ENCODE assay signal across 17 cellular contexts in genomic region chr2:8436585-8436984, GRCh38.
"Had no signal": no experiment of that assay in that cellular context is flagged by ENCODE, and none has a peak within 500 bp of the region (broad histone marks: within the 10 kb centered on the region; RNA-seq: fewer than 3 reads in every experiment).

No MANE protein-coding gene starts in this region.

- DNase-seq: dermis blood vessel endothelial cell; effector CD4-positive, alpha-beta T cell; kidney glomerular epithelial cell; mammary epithelial cell; natural killer cell; nucleus accumbens; ovary; right cardiac atrium; stimulated activated CD4-positive, alpha-beta T cell treated with anti-CD3 and anti-CD28 coated beads, Interleukin-4, amount 100 ng/mL, for 1 hour; stimulated activated CD8-positive, alpha-beta memory T cell treated with anti-CD3 and anti-CD28 coated beads, Interleukin-4, amount 100 ng/mL, for 48 hours; stimulated activated naive CD8-positive, alpha-beta T cell treated with anti-CD3 and anti-CD28 coated beads, Interleukin-15, Interleukin-2, amounts not matched to agents 100 U/mL and 50 U/mL, for 24 hours; tibial artery; upper lobe of left lung had no signal

- H3K36me3 Mint-ChIP-seq: natural killer cell had no signal

- H3K79me2 ChIP-seq: hepatocyte had no signal

- H3K27me3 ChIP-seq: hepatocyte, ovary, tibial artery, upper lobe of left lung, vagina had no signal

- H3K36me3 ChIP-seq: ovary, tibial artery, upper lobe of left lung, vagina had no signal

- H3K4me2 ChIP-seq: hepatocyte had no signal

- H3K4me3 Mint-ChIP-seq: natural killer cell; neural crest cell; stimulated activated effector memory CD8-positive, alpha-beta T cell treated with anti-CD3 and anti-CD28 coated beads, Interleukin-12 subunit alpha, Interleukin-12 subunit beta, amount 100 ng/mL, for 72 hours had no signal

- H3K9me3 Mint-ChIP-seq: natural killer cell; stimulated activated effector memory CD8-positive, alpha-beta T cell treated with anti-CD3 and anti-CD28 coated beads, Interleukin-12 subunit alpha, Interleukin-12 subunit beta, amount 100 ng/mL, for 72 hours had no signal

- H3K4me1 Mint-ChIP-seq: neural crest cell had no signal

- H3K4me1 ChIP-seq: vagina had no signal

- H3K4me3 ChIP-seq: hepatocyte, ovary, tibial artery, upper lobe of left lung, vagina had no signal

- H3K27ac ChIP-seq: hepatocyte, ovary, tibial artery, upper lobe of left lung, vagina had no signal

- H2AFZ ChIP-seq: hepatocyte had no signal

- H3K9me3 ChIP-seq: ovary, tibial artery, upper lobe of left lung, vagina had no signal
